Comparison of ENCODE assay signal across 20 cellular contexts in the genomic region with DNA sequence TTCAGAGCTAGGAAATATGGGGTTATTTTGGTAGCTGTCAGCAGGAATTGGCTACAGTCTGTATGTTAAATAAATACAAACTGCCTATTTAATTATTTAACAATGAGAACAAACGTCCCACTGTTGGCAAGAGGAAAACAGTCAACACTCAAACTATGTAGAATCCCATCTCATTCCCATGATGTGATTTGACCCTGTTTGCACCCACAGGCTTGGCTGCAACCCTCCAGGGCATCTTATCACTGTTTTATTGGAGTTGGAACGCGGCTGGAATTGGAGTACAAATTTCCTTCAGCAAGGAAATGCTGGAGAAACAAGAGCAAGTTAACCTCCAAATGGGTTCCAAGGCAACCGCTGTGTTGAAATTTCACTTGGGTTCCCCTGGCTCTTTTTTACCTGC.
DNase-seq lines count a peak whose midpoint lies in the region; ATAC-seq and TF ChIP-seq lines count a peak whose summit lies in the region.
"Had no signal": no experiment of that assay in that cellular context is flagged by ENCODE, and none has a peak within 500 bp of the region (broad histone marks: within the 10 kb centered on the region; RNA-seq: fewer than 3 reads in every experiment).

No MANE protein-coding gene starts in this region.

- 17 to 36% (median 31%) methylated on average over 4 of the region's 4 CpGs for whole genome bisulfite sequencing in stomach, 5 donors

- in situ Hi-C loops in SK-MEL-5 (cut with HindIII; ENCODE audit: low pct_unique_long_range_greater_than_20kb, low sequenced_read_pairs), result no loop called here

- ATAC-seq in left ventricle myocardium superior (peak; percentile 65), GM21529 (IDR thresholded peaks at IDR 0.05; ENCODE audit: unreplicated experiment) (no peak)
- ATAC-seq: effector memory CD8-positive, alpha-beta T cell; foreskin keratinocyte; stimulated activated effector memory CD8-positive, alpha-beta T cell treated with anti-CD3 and anti-CD28 coated beads, Interleukin-12 subunit alpha, Interleukin-12 subunit beta, amount 100 ng/mL, for 72 hours had no signal

- no peak for TF ChIP-seq POLR2A in stomach (IDR thresholded peaks at IDR 0.05)

- H3K36me3 ChIP-seq in stomach, result no peaks in the 10 kb centered on the region
- H3K36me3 ChIP-seq: vagina had no signal

- DNase-seq in COLO829 (ENCODE audit: low spot score), result peak; percentile 95
- DNase-seq in SK-MEL-5 (ENCODE audit: low read depth, low spot score), result peak; percentile 72
- DNase-seq in left ventricle myocardium superior, result peak; percentile 48
- peak; percentile 37 for DNase-seq in stomach
- no peak for DNase-seq in GM10266 (ENCODE audit: extremely low spot score)
- DNase-seq in activated CD8-positive, alpha-beta memory T cell treated with anti-CD3 and anti-CD28 coated beads, Interleukin-2, amount 50 U/mL, for 48 hours, result no peak
- DNase-seq in stimulated activated naive CD4-positive, alpha-beta T cell (lab: John Stamatoyannopoulos, UW), result no peak
- DNase-seq: activated T-cell treated with anti-CD3 and anti-CD28 coated beads, Interleukin-2, amount 50 U/mL, for 1 hour; AML-193; central memory CD4-positive, alpha-beta T cell; DMS 273 treated with DMSO at 0.1 percent for 48 hours; effector memory CD8-positive, alpha-beta T cell; foreskin keratinocyte; NCI-H1417 treated with DMSO at 0.1 percent for 48 hours; NCI-H226; small intestine had no signal

- peaks cover 5 to 34% (median 17%) of the 10 kb centered on the region in 4 donors for H3K4me1 ChIP-seq in stomach
- H3K4me1 ChIP-seq: foreskin keratinocyte had no signal

- no peaks in the 10 kb centered on the region for H3K9me3 ChIP-seq in stomach
- H3K9me3 ChIP-seq: vagina had no signal

- TF ChIP-seq EP300 in stomach (IDR thresholded peaks at IDR 0.05), result no peak

- H3K4me3 ChIP-seq in stomach, result no peak overlapping the region
- H3K4me3 ChIP-seq: SK-N-MC, vagina had no signal

- TF ChIP-seq CTCF in stomach (IDR thresholded peaks at IDR 0.05) (no peak), GM10266 (IDR thresholded peaks at IDR 0.05; ENCODE audit: control insufficient read depth, insufficient read depth, low read depth, missing control alignments) (no peak)

- intact Hi-C loops in left ventricle myocardium superior (cut with micrococcal nuclease), result no loop called here
- intact Hi-C loops in stomach (cut with DNase I; ENCODE audit: low total_unique reads), result no loop called here

- H3K27me3 ChIP-seq in stomach, result no peaks in the 10 kb centered on the region
- H3K27me3 ChIP-seq: foreskin keratinocyte, vagina had no signal

- H3K27ac ChIP-seq in stomach, result peak overlapping the region in 1 of 5 donors; percentile 6
- H3K27ac ChIP-seq: foreskin keratinocyte, SK-N-MC, vagina had no signal

Comparison
In these comparisons a context has a peak if more than half of its experiments do, and no peak if none do; other contexts are left out.
1. DNase-seq: peak in COLO829 (single experiment), SK-MEL-5 (single experiment), left ventricle myocardium superior (single experiment) and stomach (single experiment); none in GM10266 (single experiment), activated CD8-positive, alpha-beta memory T cell treated with anti-CD3 and anti-CD28 coated beads, Interleukin-2, amount 50 U/mL, for 48 hours (single experiment) and stimulated activated naive CD4-positive, alpha-beta T cell (0 of 6).